10 cellular contexts compared by ENCODE assay signal in the genomic region with DNA sequence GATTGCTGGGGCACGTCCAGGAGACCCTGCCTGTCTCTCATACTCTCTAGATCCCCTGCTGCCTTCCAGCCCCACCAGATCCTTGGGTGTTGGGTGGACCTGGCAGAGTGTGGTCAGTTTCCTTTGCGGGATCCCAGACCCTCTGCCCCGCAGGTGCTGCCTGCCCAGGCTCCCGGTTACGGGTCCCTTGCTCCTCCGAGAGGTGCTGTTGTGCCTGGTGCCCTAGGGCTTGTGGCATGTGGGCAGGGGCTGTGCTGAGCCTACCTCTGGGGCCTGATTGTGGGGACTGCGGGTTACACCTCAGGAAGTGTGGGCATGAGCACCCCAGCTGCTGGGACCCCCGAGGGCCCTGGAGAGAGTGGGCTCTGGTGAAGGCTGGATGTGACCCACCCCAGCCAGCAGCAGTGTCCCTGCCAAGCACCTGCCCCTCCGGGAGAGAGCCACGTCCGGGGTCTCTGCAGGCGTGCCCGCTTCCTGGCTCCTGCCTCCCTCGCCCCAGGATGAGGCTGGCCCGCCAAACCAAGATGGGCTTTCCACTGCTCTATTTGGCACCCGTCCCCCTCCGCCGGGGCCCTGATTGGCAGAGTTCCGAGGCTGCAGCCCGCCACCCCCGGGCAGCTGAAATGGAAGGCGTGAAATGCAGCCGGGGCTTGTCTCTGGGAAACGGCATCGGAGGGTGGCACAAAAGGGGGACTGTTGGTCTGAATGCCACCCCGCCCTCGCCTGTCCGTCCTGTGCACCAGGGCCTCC. TPM values are rescaled to one million over a fixed set of nuclear protein-coding genes. Genes with fewer than 3 reads are reported as not detected.
DNase-seq lines count a peak whose midpoint lies in the region; ATAC-seq, FAIRE-seq and TF ChIP-seq lines count a peak whose summit lies in the region.
"Had no signal": no experiment of that assay in that cellular context is flagged by ENCODE, and none has a peak within 500 bp of the region (broad histone marks: within the 10 kb centered on the region; RNA-seq: fewer than 3 reads in every experiment).

No MANE protein-coding gene starts in this region.

- CTCF ChIA-PET in Calu3 (lab: Charles Lee): interaction anchor here (1.2 kb wide), 1 partner anchor 100 kb away, joined by 3 read pairs; no protein-coding TSS in a partner anchor

- H3K27me3 Mint-ChIP-seq in activated T-cell treated with anti-CD3 and anti-CD28 coated beads, Interleukin-2, amount 50 U/mL, for 4 hours (ENCODE audit: low read depth): peaks cover 11% of the 10 kb centered on the region
- peaks cover 3% of the 10 kb centered on the region for H3K27me3 Mint-ChIP-seq in activated naive CD8-positive, alpha-beta T cell
- no peaks in the 10 kb centered on the region for H3K27me3 Mint-ChIP-seq in Calu3 (ENCODE audit: unreplicated experiment)

- no peak for FAIRE-seq in kidney (lab: Jason Lieb, UNC)

- H3K9ac ChIP-seq in kidney (ENCODE audit: low read length in 2 of 2): no peak overlapping the region

- peaks cover 0 to 4% of the 10 kb centered on the region in 2 donors for H3K4me1 ChIP-seq in kidney (ENCODE audit: control insufficient read depth in 1 of 2, insufficient read depth in 1 of 2, low read depth in 1 of 2, low read length in 2 of 2)

- no peak overlapping the region for H3K27ac Mint-ChIP-seq in activated naive CD8-positive, alpha-beta T cell
- no peak overlapping the region for H3K27ac Mint-ChIP-seq in Calu3 (ENCODE audit: unreplicated experiment)

- peaks cover 14% of the 10 kb centered on the region for H3K4me1 Mint-ChIP-seq in activated T-cell treated with anti-CD3 and anti-CD28 coated beads, Interleukin-2, amount 50 U/mL, for 4 hours (ENCODE audit: low read depth)
- peaks cover 12% of the 10 kb centered on the region for H3K4me1 Mint-ChIP-seq in activated naive CD8-positive, alpha-beta T cell (ENCODE audit: low read depth)
- no peaks in the 10 kb centered on the region for H3K4me1 Mint-ChIP-seq in Calu3 (ENCODE audit: low read depth, unreplicated experiment)

- intact Hi-C loops in kidney (cut with DNase I): no loop called here
- intact Hi-C loops in Calu3 (cut with micrococcal nuclease; ENCODE audit: unreplicated experiment): no loop called here

- TF ChIP-seq CTCF in kidney (IDR thresholded peaks at IDR 0.05; ENCODE audit: borderline replicate concordance, extremely low read depth, insufficient read depth) (no peak), Calu3 (IDR thresholded peaks at IDR 0.05; ENCODE audit: unreplicated experiment) (no peak)

- H3K36me3 Mint-ChIP-seq in activated T-cell treated with anti-CD3 and anti-CD28 coated beads, Interleukin-2, amount 50 U/mL, for 4 hours (ENCODE audit: insufficient read depth): no peaks in the 10 kb centered on the region
- H3K36me3 Mint-ChIP-seq in activated naive CD8-positive, alpha-beta T cell: no peaks in the 10 kb centered on the region
- no peaks in the 10 kb centered on the region for H3K36me3 Mint-ChIP-seq in Calu3 (ENCODE audit: insufficient read depth, unreplicated experiment)

- H3K9me3 ChIP-seq in kidney (ENCODE audit: control insufficient read depth in 1 of 2, low read length in 2 of 2): no peaks in the 10 kb centered on the region

- DNase-seq in activated T-cell treated with anti-CD3 and anti-CD28 coated beads, Interleukin-2, amount 50 U/mL, for 4 hours: no peak
- no peak for DNase-seq in activated T-cell treated with anti-CD3 and anti-CD28 coated beads, Interleukin-2, amount 50 U/mL, for 1 hour
- DNase-seq in kidney (peak; percentile 76), DMS114 treated with DMSO at 0.1 percent for 48 hours (lab: John Stamatoyannopoulos, UW; ENCODE audit: unreplicated experiment) (no peak), Calu3 (no peak), T1000 (lab: John Stamatoyannopoulos, UW) (no peak)
- DNase-seq: NCI-H187 treated with DMSO at 0.1 percent for 48 hours had no signal

- no TSS peak for BruUV-seq in Calu3 (replicated peaks; lab: Mats Ljungman, UMichigan)

- no peaks in the 10 kb centered on the region for H3K36me3 ChIP-seq in kidney (ENCODE audit: control insufficient read depth in 1 of 2, insufficient read depth in 2 of 2, low read length in 2 of 2)

- peak overlapping the region; percentile 55 for H3K4me3 Mint-ChIP-seq in activated T-cell treated with anti-CD3 and anti-CD28 coated beads, Interleukin-2, amount 50 U/mL, for 4 hours
- H3K4me3 Mint-ChIP-seq in activated naive CD8-positive, alpha-beta T cell: peak overlapping the region; percentile 61
- H3K4me3 Mint-ChIP-seq in Calu3 (ENCODE audit: low read depth, unreplicated experiment): no peak overlapping the region

- no peak overlapping the region for H3K27ac ChIP-seq in kidney (ENCODE audit: low read depth in 2 of 2, low read length in 2 of 2)
- peak overlapping the region; percentile 82 for H3K27ac ChIP-seq in temporal lobe (ENCODE audit: low read depth, low read length)
- H3K27ac ChIP-seq: SK-N-MC had no signal

- no peaks in the 10 kb centered on the region for H3K9me3 Mint-ChIP-seq in activated T-cell treated with anti-CD3 and anti-CD28 coated beads, Interleukin-2, amount 50 U/mL, for 4 hours
- no peaks in the 10 kb centered on the region for H3K9me3 Mint-ChIP-seq in activated naive CD8-positive, alpha-beta T cell (ENCODE audit: low read depth)
- H3K9me3 Mint-ChIP-seq in Calu3 (ENCODE audit: low read depth, unreplicated experiment): no peaks in the 10 kb centered on the region

- no peak overlapping the region for H3K4me3 ChIP-seq in kidney (ENCODE audit: low read length in 2 of 2)
- H3K4me3 ChIP-seq: SK-N-MC had no signal

- ATAC-seq in activated T-cell treated with anti-CD3 and anti-CD28 coated beads, Interleukin-2, amount 50 U/mL, for 4 hours: peak; percentile 35 to 55

RNA-seq across cellular contexts. Expression of gene CLIP2, which starts 17.0 kb away (rescaled TPM):
- 1 to 10 TPM; 1.2 to 2.5 (median 1.4) TPM for total RNA-seq in activated T-cell treated with anti-CD3 and anti-CD28 coated beads, Interleukin-2, amount 50 U/mL, for 4 hours
- total RNA-seq in kidney: 19.1 TPM
- polyA plus RNA-seq in kidney (ENCODE audit: insufficient read depth, low read depth, low replicate concordance): 5.8 TPM
- total RNA-seq in temporal lobe: 119 TPM
- total RNA-seq in Calu3 (2022): 22.4 and 22.9 TPM in 2 replicates

RNA-seq across cellular contexts. Expression of gene RFC2, which starts 52.0 kb away (rescaled TPM):
- 10 to 100 TPM; 71.4 to 85.2 (median 73.8) TPM for total RNA-seq in activated T-cell treated with anti-CD3 and anti-CD28 coated beads, Interleukin-2, amount 50 U/mL, for 4 hours
- total RNA-seq in kidney (21.1 TPM), temporal lobe (15.7 TPM), Calu3 (2022) (32.5 and 38.6 TPM in 2 replicates)
- 16.2 TPM for polyA plus RNA-seq in kidney (ENCODE audit: insufficient read depth, low read depth, low replicate concordance)
